In the genomic region with DNA sequence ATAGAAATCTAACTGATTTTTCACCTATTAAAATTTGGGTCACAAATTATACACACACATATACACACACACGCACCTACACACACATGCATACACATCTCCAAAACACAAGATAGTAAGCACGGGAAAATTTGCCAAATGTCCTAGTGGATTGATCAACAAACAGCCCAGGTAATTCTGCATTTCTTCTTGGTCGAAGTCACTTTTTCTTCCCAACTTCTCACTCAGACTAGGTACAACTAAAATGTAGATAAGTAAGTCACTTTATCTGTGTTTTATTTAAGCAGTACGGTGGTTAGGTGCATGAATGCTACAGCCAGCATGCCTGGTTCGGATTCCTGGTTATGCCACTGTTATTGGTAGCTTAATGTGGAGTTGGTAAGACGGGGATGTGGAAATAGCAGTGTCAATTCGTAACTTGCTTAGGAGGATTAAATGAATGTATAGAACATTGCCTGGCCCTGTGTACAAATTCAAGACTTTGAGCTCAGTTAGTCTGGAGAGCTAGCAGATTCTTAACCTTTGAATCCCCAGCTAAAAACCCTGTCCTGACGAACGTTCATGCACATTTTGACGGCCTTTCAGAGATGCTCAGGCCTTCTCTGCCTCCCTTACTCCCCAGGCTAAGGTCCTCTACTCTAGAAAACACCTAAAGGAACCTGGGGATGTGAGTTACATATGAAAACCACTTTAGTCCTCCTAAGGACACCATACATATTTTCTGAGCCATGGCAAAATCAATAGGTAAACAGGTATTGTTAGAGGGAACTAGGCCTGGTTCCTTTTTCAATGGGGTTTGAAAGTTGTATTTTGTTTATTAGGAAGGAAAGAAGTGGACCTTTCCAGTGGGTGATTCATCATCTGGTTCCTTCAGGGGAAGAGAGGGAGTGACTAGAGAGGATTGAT, we compare ENCODE assay signal across 1 cellular context.
TF ChIP-seq lines count a peak whose summit lies in the region.

No MANE protein-coding gene starts in this region.

TF ChIP-seq in SK-N-SH, 30 proteins besides CTCF, POLR2A, EP300 and RAD21 (continued from another document):
- TF ChIP-seq, protein P1, sequence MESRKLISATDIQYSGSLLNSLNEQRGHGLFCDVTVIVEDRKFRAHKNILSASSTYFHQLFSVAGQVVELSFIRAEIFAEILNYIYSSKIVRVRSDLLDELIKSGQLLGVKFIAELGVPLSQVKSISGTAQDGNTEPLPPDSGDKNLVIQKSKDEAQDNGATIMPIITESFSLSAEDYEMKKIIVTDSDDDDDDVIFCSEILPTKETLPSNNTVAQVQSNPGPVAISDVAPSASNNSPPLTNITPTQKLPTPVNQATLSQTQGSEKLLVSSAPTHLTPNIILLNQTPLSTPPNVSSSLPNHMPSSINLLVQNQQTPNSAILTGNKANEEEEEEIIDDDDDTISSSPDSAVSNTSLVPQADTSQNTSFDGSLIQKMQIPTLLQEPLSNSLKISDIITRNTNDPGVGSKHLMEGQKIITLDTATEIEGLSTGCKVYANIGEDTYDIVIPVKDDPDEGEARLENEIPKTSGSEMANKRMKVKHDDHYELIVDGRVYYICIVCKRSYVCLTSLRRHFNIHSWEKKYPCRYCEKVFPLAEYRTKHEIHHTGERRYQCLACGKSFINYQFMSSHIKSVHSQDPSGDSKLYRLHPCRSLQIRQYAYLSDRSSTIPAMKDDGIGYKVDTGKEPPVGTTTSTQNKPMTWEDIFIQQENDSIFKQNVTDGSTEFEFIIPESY (IDR thresholded peaks at IDR 0.05; ENCODE audit: borderline replicate concordance, low read depth), result no peak
- TF ChIP-seq TAF1 (IDR thresholded peaks at IDR 0.05; ENCODE audit: borderline replicate concordance, low read depth, low read length) (no peak), YY1 (IDR thresholded peaks at IDR 0.05; ENCODE audit: low read depth) (no peak)
